24 cellular contexts compared by ENCODE assay signal in the genomic region with DNA sequence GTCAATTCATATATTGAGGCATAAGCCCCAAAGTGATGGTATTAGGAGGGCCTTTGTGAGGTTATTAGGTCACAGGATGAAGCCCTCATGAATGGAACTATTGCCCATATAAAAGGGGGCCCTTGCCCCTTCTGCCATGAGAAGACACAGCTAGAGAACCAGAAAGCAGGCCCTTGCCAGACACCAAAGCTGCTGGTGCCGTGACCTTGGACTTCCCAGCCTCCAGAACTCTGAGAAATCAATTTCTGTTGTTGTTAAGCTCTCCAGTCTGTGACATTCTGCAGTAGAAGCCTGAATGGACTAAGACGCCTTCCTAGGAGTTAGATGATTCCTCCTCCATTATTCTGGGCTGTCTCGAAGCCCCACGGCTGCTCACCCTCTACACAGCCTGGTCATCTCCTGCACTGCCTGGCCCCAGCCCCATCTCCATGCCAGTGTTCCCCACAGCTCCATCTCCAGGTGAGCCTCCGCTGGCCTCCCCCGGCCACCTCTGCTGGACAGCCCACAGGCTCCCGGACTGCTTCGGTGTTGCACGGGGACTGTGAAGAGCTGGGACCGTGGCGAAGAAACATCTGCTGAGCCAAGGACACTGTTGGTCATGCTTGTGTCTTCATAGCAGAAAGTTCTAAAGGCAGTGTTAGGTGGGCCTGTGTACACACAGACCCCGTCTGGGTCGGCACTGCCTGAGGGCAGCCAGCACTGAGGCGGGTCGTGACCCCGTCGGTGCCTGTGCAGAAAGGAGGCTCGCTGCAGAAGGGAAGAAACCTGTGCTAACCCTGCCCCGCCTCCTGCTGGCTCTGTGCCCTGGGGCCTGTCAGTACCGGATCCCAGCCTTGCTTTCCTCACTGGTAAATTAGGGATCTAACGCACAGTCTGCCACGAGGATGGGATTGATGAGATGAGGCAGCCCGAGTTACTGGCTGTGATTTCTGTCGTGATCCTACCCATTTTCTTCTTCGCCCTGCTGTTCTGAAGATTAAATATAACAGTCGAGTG.
"Had no signal": no experiment of that assay in that cellular context is flagged by ENCODE, and none has a peak within 500 bp of the region (broad histone marks: within the 10 kb centered on the region; RNA-seq: fewer than 3 reads in every experiment).

No MANE protein-coding gene starts in this region.

- H3K27ac ChIP-seq: body of pancreas, hepatocyte, left ventricle myocardium inferior, neutrophil, pancreas, tibial nerve, uterus had no signal

- H3K79me2 ChIP-seq: hepatocyte had no signal

- H3K9me3 Mint-ChIP-seq: activated CD4-positive, alpha-beta memory T cell treated with anti-CD3 and anti-CD28 coated beads, Interleukin-2, amount 10 ng/mL, durations not matched to agents 7 days and 5 days; activated CD4-positive, alpha-beta T cell treated with anti-CD3 and anti-CD28 coated beads, Interleukin-2, amount 10 ng/mL, durations not matched to agents 24 days and 14 days; dendritic cell treated with granulocyte-macrophage colony-stimulating factor and Interleukin-4, amounts not matched to agents 40 ng/mL and 50 ng/mL, for 4 days; mesothelial cell of epicardium; natural killer cell treated with Interleukin-12 subunit alpha and Interleukin-12 subunit beta and Interleukin-15 and Interleukin-18, amount 100 ng/mL, for 72 hours; stimulated activated naive CD8-positive, alpha-beta T cell treated with anti-CD3 and anti-CD28 coated beads, Interleukin-15, Interleukin-2, amounts not matched to agents 100 ng/mL and 50 ng/mL, for 24 hours had no signal

- H3K36me3 ChIP-seq: left ventricle myocardium inferior, neutrophil, pancreas, tibial nerve, uterus had no signal

- H3K4me3 Mint-ChIP-seq: activated CD4-positive, alpha-beta memory T cell treated with anti-CD3 and anti-CD28 coated beads, Interleukin-2, amount 10 ng/mL, durations not matched to agents 7 days and 5 days; activated CD4-positive, alpha-beta T cell treated with anti-CD3 and anti-CD28 coated beads, Interleukin-2, amount 10 ng/mL, durations not matched to agents 24 days and 14 days; activated naive CD4-positive, alpha-beta T cell treated with anti-CD3 and anti-CD28 coated beads for 36 hours; activated T-cell treated with anti-CD3 and anti-CD28 coated beads, Interleukin-2, amount 50 U/mL, for 72 hours; dendritic cell treated with granulocyte-macrophage colony-stimulating factor and Interleukin-4, amounts not matched to agents 40 ng/mL and 50 ng/mL, for 4 days; mesothelial cell of epicardium; natural killer cell treated with Interleukin-12 subunit alpha and Interleukin-12 subunit beta and Interleukin-15 and Interleukin-18, amount 100 ng/mL, for 72 hours; stimulated activated naive CD8-positive, alpha-beta T cell treated with anti-CD3 and anti-CD28 coated beads, Interleukin-15, Interleukin-2, amounts not matched to agents 100 ng/mL and 50 ng/mL, for 24 hours had no signal

- H3K4me2 ChIP-seq: hepatocyte had no signal

- H3K27me3 ChIP-seq: body of pancreas, hepatocyte, pancreas, tibial nerve, uterus had no signal

- DNase-seq: activated CD4-positive, alpha-beta memory T cell treated with anti-CD3 and anti-CD28 coated beads, Interleukin-2, amount 10 ng/mL, durations not matched to agents 7 days and 5 days; activated CD4-positive, alpha-beta T cell treated with anti-CD3 and anti-CD28 coated beads, Interleukin-2, amount 10 ng/mL, durations not matched to agents 24 days and 14 days; activated effector memory CD4-positive, alpha-beta T cell treated with Interleukin-2 at 50 U/mL for 16 hours; activated naive CD4-positive, alpha-beta T cell treated with anti-CD3 and anti-CD28 coated beads for 36 hours; activated T-cell treated with anti-CD3 and anti-CD28 coated beads, Interleukin-2, amount 50 U/mL, for 72 hours; caudate nucleus; effector CD8-positive, alpha-beta T cell; foreskin melanocyte; glutamatergic neuron; kidney glomerular epithelial cell; left ventricle myocardium inferior; right cardiac atrium; stimulated activated CD4-positive, alpha-beta T cell treated with anti-CD3 and anti-CD28 coated beads, Interleukin-4, amount 100 ng/mL, for 24 hours; T-helper 2 cell; uterus had no signal

- H3K36me3 Mint-ChIP-seq: mesothelial cell of epicardium; natural killer cell treated with Interleukin-12 subunit alpha and Interleukin-12 subunit beta and Interleukin-15 and Interleukin-18, amount 100 ng/mL, for 72 hours had no signal

- H3K4me1 Mint-ChIP-seq: activated CD4-positive, alpha-beta memory T cell treated with anti-CD3 and anti-CD28 coated beads, Interleukin-2, amount 10 ng/mL, durations not matched to agents 7 days and 5 days; activated CD4-positive, alpha-beta T cell treated with anti-CD3 and anti-CD28 coated beads, Interleukin-2, amount 10 ng/mL, durations not matched to agents 24 days and 14 days; mesothelial cell of epicardium had no signal

- H3K4me1 ChIP-seq: body of pancreas, left ventricle myocardium inferior, pancreas, uterus had no signal

- H2AFZ ChIP-seq: hepatocyte had no signal

- H3K4me3 ChIP-seq: body of pancreas, hepatocyte, left ventricle myocardium inferior, pancreas, tibial nerve, uterus had no signal

- H3K9me3 ChIP-seq: body of pancreas, neutrophil, pancreas, uterus had no signal

- H3K27ac Mint-ChIP-seq: activated CD4-positive, alpha-beta memory T cell treated with anti-CD3 and anti-CD28 coated beads, Interleukin-2, amount 10 ng/mL, durations not matched to agents 7 days and 5 days; activated CD4-positive, alpha-beta T cell treated with anti-CD3 and anti-CD28 coated beads, Interleukin-2, amount 10 ng/mL, durations not matched to agents 24 days and 14 days; activated naive CD4-positive, alpha-beta T cell treated with anti-CD3 and anti-CD28 coated beads for 36 hours; activated T-cell treated with anti-CD3 and anti-CD28 coated beads, Interleukin-2, amount 50 U/mL, for 72 hours; dendritic cell treated with granulocyte-macrophage colony-stimulating factor and Interleukin-4, amounts not matched to agents 40 ng/mL and 50 ng/mL, for 4 days; mesothelial cell of epicardium; natural killer cell treated with Interleukin-12 subunit alpha and Interleukin-12 subunit beta and Interleukin-15 and Interleukin-18, amount 100 ng/mL, for 72 hours; stimulated activated naive CD8-positive, alpha-beta T cell treated with anti-CD3 and anti-CD28 coated beads, Interleukin-15, Interleukin-2, amounts not matched to agents 100 ng/mL and 50 ng/mL, for 24 hours had no signal
